In the genomic region with DNA sequence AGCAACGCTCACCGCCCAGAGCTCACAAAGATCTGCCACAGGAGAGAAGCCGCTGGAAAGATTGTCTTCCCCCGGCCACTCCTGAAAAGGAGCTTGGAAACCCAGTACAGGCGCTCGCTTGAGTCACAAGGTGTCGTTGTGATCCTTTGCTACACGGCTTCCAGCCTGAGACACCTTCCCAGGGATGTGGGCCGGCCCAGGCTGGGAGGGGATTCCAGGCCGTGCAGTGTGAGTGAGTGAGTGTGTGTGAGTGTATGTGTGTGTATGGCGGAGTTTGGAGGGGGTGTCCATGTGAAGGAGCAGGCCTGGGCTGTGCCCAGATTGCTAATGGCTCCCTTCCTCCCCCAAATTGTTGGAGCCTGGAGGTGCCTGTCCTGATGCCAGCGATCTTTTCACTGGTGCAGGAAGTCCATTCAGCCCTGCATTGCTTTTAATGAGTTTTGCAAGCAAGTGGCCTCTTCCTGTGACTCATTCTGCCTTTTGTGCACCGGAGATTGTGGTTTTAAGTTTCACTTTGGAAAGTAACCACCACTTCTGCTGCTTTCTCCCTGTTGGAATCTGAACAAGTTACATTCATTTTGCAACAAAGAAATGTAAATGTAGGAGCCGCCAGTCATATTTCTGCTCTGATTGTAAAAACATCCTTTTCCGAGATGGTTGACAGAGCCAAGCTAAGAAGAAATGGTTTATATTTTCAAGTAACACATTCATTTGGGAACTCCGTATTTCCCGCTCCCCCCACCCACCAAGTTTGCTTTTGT, we compare ENCODE assay signal across 1 cellular context.
TF ChIP-seq lines count a peak whose summit lies in the region.

No MANE protein-coding gene starts in this region.

TF ChIP-seq in HepG2, 621 proteins besides CTCF, POLR2A, EP300 and RAD21 (continued from another document and continues in another):
- TF ChIP-seq, protein P1, sequence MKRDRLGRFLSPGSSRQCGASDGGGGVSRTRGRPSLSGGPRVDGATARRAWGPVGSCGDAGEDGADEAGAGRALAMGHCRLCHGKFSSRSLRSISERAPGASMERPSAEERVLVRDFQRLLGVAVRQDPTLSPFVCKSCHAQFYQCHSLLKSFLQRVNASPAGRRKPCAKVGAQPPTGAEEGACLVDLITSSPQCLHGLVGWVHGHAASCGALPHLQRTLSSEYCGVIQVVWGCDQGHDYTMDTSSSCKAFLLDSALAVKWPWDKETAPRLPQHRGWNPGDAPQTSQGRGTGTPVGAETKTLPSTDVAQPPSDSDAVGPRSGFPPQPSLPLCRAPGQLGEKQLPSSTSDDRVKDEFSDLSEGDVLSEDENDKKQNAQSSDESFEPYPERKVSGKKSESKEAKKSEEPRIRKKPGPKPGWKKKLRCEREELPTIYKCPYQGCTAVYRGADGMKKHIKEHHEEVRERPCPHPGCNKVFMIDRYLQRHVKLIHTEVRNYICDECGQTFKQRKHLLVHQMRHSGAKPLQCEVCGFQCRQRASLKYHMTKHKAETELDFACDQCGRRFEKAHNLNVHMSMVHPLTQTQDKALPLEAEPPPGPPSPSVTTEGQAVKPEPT (CRISPR knock-in tag; IDR thresholded peaks at IDR 0.05; ENCODE audit: low read depth), result no peak
- TF ChIP-seq, protein P2, sequence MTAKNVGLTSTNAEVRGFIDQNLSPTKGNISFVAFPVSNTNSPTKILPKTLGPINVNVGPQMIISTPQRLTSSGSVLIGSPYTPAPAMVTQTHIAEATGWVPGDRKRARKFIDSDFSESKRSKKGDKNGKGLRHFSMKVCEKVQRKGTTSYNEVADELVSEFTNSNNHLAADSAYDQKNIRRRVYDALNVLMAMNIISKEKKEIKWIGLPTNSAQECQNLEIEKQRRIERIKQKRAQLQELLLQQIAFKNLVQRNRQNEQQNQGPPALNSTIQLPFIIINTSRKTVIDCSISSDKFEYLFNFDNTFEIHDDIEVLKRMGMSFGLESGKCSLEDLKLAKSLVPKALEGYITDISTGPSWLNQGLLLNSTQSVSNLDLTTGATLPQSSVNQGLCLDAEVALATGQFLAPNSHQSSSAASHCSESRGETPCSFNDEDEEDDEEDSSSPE (CRISPR knock-in tag; IDR thresholded peaks at IDR 0.05), result peak; percentile 27; the same call in 1 of the 2 replicates
- TF ChIP-seq JUN (CRISPR knock-in tag; IDR thresholded peaks at IDR 0.05), result peak; percentile 78
- TF ChIP-seq, protein P3, sequence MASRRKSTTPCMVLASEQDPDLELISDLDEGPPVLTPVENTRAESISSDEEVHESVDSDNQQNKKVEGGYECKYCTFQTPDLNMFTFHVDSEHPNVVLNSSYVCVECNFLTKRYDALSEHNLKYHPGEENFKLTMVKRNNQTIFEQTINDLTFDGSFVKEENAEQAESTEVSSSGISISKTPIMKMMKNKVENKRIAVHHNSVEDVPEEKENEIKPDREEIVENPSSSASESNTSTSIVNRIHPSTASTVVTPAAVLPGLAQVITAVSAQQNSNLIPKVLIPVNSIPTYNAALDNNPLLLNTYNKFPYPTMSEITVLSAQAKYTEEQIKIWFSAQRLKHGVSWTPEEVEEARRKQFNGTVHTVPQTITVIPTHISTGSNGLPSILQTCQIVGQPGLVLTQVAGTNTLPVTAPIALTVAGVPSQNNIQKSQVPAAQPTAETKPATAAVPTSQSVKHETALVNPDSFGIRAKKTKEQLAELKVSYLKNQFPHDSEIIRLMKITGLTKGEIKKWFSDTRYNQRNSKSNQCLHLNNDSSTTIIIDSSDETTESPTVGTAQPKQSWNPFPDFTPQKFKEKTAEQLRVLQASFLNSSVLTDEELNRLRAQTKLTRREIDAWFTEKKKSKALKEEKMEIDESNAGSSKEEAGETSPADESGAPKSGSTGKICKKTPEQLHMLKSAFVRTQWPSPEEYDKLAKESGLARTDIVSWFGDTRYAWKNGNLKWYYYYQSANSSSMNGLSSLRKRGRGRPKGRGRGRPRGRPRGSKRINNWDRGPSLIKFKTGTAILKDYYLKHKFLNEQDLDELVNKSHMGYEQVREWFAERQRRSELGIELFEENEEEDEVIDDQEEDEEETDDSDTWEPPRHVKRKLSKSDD (CRISPR knock-in tag; IDR thresholded peaks at IDR 0.05; ENCODE audit: low read depth), result no peak
- TF ChIP-seq CHD2 (IDR thresholded peaks at IDR 0.05; ENCODE audit: low read depth, low read length), result no peak
- no peak for TF ChIP-seq STAT5B (CRISPR knock-in tag; IDR thresholded peaks at IDR 0.05)
- TF ChIP-seq, protein P4, sequence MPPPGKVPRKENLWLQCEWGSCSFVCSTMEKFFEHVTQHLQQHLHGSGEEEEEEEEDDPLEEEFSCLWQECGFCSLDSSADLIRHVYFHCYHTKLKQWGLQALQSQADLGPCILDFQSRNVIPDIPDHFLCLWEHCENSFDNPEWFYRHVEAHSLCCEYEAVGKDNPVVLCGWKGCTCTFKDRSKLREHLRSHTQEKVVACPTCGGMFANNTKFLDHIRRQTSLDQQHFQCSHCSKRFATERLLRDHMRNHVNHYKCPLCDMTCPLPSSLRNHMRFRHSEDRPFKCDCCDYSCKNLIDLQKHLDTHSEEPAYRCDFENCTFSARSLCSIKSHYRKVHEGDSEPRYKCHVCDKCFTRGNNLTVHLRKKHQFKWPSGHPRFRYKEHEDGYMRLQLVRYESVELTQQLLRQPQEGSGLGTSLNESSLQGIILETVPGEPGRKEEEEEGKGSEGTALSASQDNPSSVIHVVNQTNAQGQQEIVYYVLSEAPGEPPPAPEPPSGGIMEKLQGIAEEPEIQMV (CRISPR knock-in tag; IDR thresholded peaks at IDR 0.05; ENCODE audit: low read depth), result peak; percentile 66; the same call in 1 of the 2 replicates
- TF ChIP-seq DMAP1 (CRISPR knock-in tag; IDR thresholded peaks at IDR 0.05), result no peak
- TF ChIP-seq, protein P5, sequence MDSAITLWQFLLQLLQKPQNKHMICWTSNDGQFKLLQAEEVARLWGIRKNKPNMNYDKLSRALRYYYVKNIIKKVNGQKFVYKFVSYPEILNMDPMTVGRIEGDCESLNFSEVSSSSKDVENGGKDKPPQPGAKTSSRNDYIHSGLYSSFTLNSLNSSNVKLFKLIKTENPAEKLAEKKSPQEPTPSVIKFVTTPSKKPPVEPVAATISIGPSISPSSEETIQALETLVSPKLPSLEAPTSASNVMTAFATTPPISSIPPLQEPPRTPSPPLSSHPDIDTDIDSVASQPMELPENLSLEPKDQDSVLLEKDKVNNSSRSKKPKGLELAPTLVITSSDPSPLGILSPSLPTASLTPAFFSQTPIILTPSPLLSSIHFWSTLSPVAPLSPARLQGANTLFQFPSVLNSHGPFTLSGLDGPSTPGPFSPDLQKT (CRISPR knock-in tag; IDR thresholded peaks at IDR 0.05; ENCODE audit: borderline replicate concordance), result no peak
- no peak for TF ChIP-seq NONO (IDR thresholded peaks at IDR 0.05)
- TF ChIP-seq NONO (CRISPR knock-in tag; conservative IDR thresholded peaks at IDR 0.05), result no peak
- TF ChIP-seq ZNF570 (CRISPR knock-in tag; IDR thresholded peaks at IDR 0.05; ENCODE audit: borderline replicate concordance), result no peak
- peak; percentile 81; the same call in 1 of the 2 replicates for TF ChIP-seq SIX4 (CRISPR knock-in tag; IDR thresholded peaks at IDR 0.05)
- no peak for TF ChIP-seq ZBTB8A (CRISPR knock-in tag; IDR thresholded peaks at IDR 0.05; ENCODE audit: borderline replicate concordance, low read depth)
- TF ChIP-seq ZMYM4 (CRISPR knock-in tag; IDR thresholded peaks at IDR 0.05), result peak; percentile 36; the same call in 1 of the 2 replicates
- peak; percentile 75; the same call in 1 of the 2 replicates for TF ChIP-seq SPEN (CRISPR knock-in tag; IDR thresholded peaks at IDR 0.05; ENCODE audit: low read depth)
- TF ChIP-seq, protein P6, sequence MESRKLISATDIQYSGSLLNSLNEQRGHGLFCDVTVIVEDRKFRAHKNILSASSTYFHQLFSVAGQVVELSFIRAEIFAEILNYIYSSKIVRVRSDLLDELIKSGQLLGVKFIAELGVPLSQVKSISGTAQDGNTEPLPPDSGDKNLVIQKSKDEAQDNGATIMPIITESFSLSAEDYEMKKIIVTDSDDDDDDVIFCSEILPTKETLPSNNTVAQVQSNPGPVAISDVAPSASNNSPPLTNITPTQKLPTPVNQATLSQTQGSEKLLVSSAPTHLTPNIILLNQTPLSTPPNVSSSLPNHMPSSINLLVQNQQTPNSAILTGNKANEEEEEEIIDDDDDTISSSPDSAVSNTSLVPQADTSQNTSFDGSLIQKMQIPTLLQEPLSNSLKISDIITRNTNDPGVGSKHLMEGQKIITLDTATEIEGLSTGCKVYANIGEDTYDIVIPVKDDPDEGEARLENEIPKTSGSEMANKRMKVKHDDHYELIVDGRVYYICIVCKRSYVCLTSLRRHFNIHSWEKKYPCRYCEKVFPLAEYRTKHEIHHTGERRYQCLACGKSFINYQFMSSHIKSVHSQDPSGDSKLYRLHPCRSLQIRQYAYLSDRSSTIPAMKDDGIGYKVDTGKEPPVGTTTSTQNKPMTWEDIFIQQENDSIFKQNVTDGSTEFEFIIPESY (CRISPR knock-in tag; IDR thresholded peaks at IDR 0.05), result peak; percentile 34; the same call in 1 of the 2 replicates
- TF ChIP-seq TAF15 (IDR thresholded peaks at IDR 0.05; ENCODE audit: low read depth, low read length, poor library complexity, severe bottlenecking), result no peak
- TF ChIP-seq FOXA1 (IDR thresholded peaks at IDR 0.05), result no peak
- TF ChIP-seq FOXA1 (CRISPR knock-in tag; IDR thresholded peaks at IDR 0.05), result no peak
- peak; percentile 21; the same call in 1 of the 2 replicates for TF ChIP-seq MAFF (IDR thresholded peaks at IDR 0.05; ENCODE audit: low read depth, low read length)
- TF ChIP-seq, protein P7, sequence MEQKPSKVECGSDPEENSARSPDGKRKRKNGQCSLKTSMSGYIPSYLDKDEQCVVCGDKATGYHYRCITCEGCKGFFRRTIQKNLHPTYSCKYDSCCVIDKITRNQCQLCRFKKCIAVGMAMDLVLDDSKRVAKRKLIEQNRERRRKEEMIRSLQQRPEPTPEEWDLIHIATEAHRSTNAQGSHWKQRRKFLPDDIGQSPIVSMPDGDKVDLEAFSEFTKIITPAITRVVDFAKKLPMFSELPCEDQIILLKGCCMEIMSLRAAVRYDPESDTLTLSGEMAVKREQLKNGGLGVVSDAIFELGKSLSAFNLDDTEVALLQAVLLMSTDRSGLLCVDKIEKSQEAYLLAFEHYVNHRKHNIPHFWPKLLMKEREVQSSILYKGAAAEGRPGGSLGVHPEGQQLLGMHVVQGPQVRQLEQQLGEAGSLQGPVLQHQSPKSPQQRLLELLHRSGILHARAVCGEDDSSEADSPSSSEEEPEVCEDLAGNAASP (CRISPR knock-in tag; IDR thresholded peaks at IDR 0.05; ENCODE audit: borderline replicate concordance), result 0 out of 2 replicates have a peak, but pooled peaks have one; percentile 56
- no peak for TF ChIP-seq JARID2 (CRISPR knock-in tag; IDR thresholded peaks at IDR 0.05; ENCODE audit: insufficient replicate concordance)
- TF ChIP-seq ZNF367 (CRISPR knock-in tag; IDR thresholded peaks at IDR 0.05; ENCODE audit: borderline replicate concordance), result no peak
- TF ChIP-seq ZNF543 (CRISPR knock-in tag; IDR thresholded peaks at IDR 0.05), result no peak
- TF ChIP-seq ZBTB20 (CRISPR knock-in tag; IDR thresholded peaks at IDR 0.05; ENCODE audit: borderline replicate concordance, low read depth), result peak; percentile 44; the same call in 1 of the 2 replicates
- no peak for TF ChIP-seq ZNF101 (CRISPR knock-in tag; IDR thresholded peaks at IDR 0.05; ENCODE audit: borderline replicate concordance, low read depth)
- TF ChIP-seq TEAD2 (CRISPR knock-in tag; IDR thresholded peaks at IDR 0.05), result 0 out of 2 replicates have a peak, but pooled peaks have one; percentile 24
- TF ChIP-seq PCBP1 (IDR thresholded peaks at IDR 0.05; ENCODE audit: borderline replicate concordance, low read depth, low read length), result no peak
- TF ChIP-seq, protein P8, sequence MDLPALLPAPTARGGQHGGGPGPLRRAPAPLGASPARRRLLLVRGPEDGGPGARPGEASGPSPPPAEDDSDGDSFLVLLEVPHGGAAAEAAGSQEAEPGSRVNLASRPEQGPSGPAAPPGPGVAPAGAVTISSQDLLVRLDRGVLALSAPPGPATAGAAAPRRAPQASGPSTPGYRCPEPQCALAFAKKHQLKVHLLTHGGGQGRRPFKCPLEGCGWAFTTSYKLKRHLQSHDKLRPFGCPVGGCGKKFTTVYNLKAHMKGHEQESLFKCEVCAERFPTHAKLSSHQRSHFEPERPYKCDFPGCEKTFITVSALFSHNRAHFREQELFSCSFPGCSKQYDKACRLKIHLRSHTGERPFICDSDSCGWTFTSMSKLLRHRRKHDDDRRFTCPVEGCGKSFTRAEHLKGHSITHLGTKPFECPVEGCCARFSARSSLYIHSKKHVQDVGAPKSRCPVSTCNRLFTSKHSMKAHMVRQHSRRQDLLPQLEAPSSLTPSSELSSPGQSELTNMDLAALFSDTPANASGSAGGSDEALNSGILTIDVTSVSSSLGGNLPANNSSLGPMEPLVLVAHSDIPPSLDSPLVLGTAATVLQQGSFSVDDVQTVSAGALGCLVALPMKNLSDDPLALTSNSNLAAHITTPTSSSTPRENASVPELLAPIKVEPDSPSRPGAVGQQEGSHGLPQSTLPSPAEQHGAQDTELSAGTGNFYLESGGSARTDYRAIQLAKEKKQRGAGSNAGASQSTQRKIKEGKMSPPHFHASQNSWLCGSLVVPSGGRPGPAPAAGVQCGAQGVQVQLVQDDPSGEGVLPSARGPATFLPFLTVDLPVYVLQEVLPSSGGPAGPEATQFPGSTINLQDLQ (CRISPR knock-in tag; IDR thresholded peaks at IDR 0.05), result no peak
- no peak for TF ChIP-seq MYNN (CRISPR knock-in tag; IDR thresholded peaks at IDR 0.05; ENCODE audit: low read depth)
- TF ChIP-seq NR1H2 (CRISPR knock-in tag; IDR thresholded peaks at IDR 0.05; ENCODE audit: borderline replicate concordance, low read depth), result no peak
- no peak for TF ChIP-seq ZNF451 (CRISPR knock-in tag; IDR thresholded peaks at IDR 0.05)
- no peak for TF ChIP-seq BORCS8-MEF2B (CRISPR knock-in tag; IDR thresholded peaks at IDR 0.05)
- TF ChIP-seq ZSCAN9 (CRISPR knock-in tag; IDR thresholded peaks at IDR 0.05; ENCODE audit: borderline replicate concordance), result peak; percentile 77
- TF ChIP-seq, protein P9, sequence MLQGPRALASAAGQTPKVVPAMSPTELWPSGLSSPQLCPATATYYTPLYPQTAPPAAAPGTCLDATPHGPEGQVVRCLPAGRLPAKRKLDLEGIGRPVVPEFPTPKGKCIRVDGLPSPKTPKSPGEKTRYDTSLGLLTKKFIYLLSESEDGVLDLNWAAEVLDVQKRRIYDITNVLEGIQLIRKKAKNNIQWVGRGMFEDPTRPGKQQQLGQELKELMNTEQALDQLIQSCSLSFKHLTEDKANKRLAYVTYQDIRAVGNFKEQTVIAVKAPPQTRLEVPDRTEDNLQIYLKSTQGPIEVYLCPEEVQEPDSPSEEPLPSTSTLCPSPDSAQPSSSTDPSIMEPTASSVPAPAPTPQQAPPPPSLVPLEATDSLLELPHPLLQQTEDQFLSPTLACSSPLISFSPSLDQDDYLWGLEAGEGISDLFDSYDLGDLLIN (CRISPR knock-in tag; IDR thresholded peaks at IDR 0.05; ENCODE audit: borderline replicate concordance), result no peak
- TF ChIP-seq, protein P10, sequence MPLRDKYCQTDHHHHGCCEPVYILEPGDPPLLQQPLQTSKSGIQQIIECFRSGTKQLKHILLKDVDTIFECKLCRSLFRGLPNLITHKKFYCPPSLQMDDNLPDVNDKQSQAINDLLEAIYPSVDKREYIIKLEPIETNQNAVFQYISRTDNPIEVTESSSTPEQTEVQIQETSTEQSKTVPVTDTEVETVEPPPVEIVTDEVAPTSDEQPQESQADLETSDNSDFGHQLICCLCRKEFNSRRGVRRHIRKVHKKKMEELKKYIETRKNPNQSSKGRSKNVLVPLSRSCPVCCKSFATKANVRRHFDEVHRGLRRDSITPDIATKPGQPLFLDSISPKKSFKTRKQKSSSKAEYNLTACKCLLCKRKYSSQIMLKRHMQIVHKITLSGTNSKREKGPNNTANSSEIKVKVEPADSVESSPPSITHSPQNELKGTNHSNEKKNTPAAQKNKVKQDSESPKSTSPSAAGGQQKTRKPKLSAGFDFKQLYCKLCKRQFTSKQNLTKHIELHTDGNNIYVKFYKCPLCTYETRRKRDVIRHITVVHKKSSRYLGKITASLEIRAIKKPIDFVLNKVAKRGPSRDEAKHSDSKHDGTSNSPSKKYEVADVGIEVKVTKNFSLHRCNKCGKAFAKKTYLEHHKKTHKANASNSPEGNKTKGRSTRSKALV (CRISPR knock-in tag; IDR thresholded peaks at IDR 0.05), result no peak
- TF ChIP-seq, protein P11, sequence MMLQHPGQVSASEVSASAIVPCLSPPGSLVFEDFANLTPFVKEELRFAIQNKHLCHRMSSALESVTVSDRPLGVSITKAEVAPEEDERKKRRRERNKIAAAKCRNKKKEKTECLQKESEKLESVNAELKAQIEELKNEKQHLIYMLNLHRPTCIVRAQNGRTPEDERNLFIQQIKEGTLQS (CRISPR knock-in tag; IDR thresholded peaks at IDR 0.05), result peak; percentile 91
